Comparison of ENCODE assay signal across 8 cellular contexts in genomic region chrX:120213438-120214265, GRCh38. TPM values are rescaled to one million over a fixed set of nuclear protein-coding genes. Genes with fewer than 3 reads are reported as not detected.
DNase-seq lines count a peak whose midpoint lies in the region; ATAC-seq, FAIRE-seq and TF ChIP-seq lines count a peak whose summit lies in the region.

No MANE protein-coding gene starts in this region.

- H3K36me3 ChIP-seq in BJ (ENCODE audit: control insufficient read depth, insufficient read depth, low read length) = no peaks in the 10 kb centered on the region

- H3K4me3 Mint-ChIP-seq in activated T-helper 2 cell treated with anti-CD3 and anti-CD28 coated beads, Interferon-gamma antibody, Interleukin-2, Interleukin-4, amounts not matched to agents 10 μg/mL and 5 μg/mL and 100 μg/mL, durations not matched to agents 14 hours and 24 hours and 36 hours (ENCODE audit: low read depth) = no peak overlapping the region
- no peak overlapping the region for H3K4me3 Mint-ChIP-seq in osteocyte (ENCODE audit: unreplicated experiment)

- peak; percentile 93 for ATAC-seq in GM18907 (IDR thresholded peaks at IDR 0.05; ENCODE audit: unreplicated experiment)

- H3K4me1 Mint-ChIP-seq in activated T-helper 2 cell treated with anti-CD3 and anti-CD28 coated beads, Interferon-gamma antibody, Interleukin-2, Interleukin-4, amounts not matched to agents 10 μg/mL and 5 μg/mL and 100 μg/mL, durations not matched to agents 14 hours and 24 hours and 36 hours (ENCODE audit: low read depth) = peaks cover 8% of the 10 kb centered on the region
- H3K4me1 Mint-ChIP-seq in osteocyte (ENCODE audit: unreplicated experiment) = no peaks in the 10 kb centered on the region

- H3K9me3 Mint-ChIP-seq in activated T-helper 2 cell treated with anti-CD3 and anti-CD28 coated beads, Interferon-gamma antibody, Interleukin-2, Interleukin-4, amounts not matched to agents 10 μg/mL and 5 μg/mL and 100 μg/mL, durations not matched to agents 14 hours and 24 hours and 36 hours = no peaks in the 10 kb centered on the region
- peaks cover 8% of the 10 kb centered on the region for H3K9me3 Mint-ChIP-seq in osteocyte (ENCODE audit: unreplicated experiment)

- peak; percentile 81 for TF ChIP-seq CTCF in BJ (IDR thresholded peaks at IDR 0.05; ENCODE audit: insufficient read depth, low read depth, low read length)
- peak; percentile 70 for TF ChIP-seq CTCF in foreskin fibroblast (IDR thresholded peaks at IDR 0.05; ENCODE audit: low read depth, low read length)
- peak; percentile 75 for TF ChIP-seq CTCF in osteocyte (IDR thresholded peaks at IDR 0.05)

- FAIRE-seq in RCC 7860 (lab: Jason Lieb, UNC) (no peak), urothelium cell line (lab: Jason Lieb, UNC) (no peak)

- CTCF ChIA-PET in BJ (lab: Yijun Ruan, JAX) = interaction anchor here (0.5 to 2.6 kb wide), 14 partner anchors 9 to 697 kb away, joined by 3 to 19 read pairs (median 3); no protein-coding TSS in a partner anchor

- H3K4me3 ChIP-seq in BJ (ENCODE audit: low read depth, low read length) (no peak overlapping the region), foreskin fibroblast (ENCODE audit: low read depth in 1 of 2, low read length in 2 of 2) (no peak overlapping the region)

- H3K36me3 Mint-ChIP-seq in activated T-helper 2 cell treated with anti-CD3 and anti-CD28 coated beads, Interferon-gamma antibody, Interleukin-2, Interleukin-4, amounts not matched to agents 10 μg/mL and 5 μg/mL and 100 μg/mL, durations not matched to agents 14 hours and 24 hours and 36 hours (ENCODE audit: low read depth) = no peaks in the 10 kb centered on the region
- no peaks in the 10 kb centered on the region for H3K36me3 Mint-ChIP-seq in osteocyte (ENCODE audit: unreplicated experiment)

- peak; percentile 0 for DNase-seq in BJ (ENCODE audit: low read depth)
- DNase-seq in HT-29 (ENCODE audit: low spot score) = peak; percentile 80
- DNase-seq in RCC 7860 (ENCODE audit: low spot score) = peak; percentile 5
- peak; percentile 27 for DNase-seq in activated T-helper 2 cell treated with anti-CD3 and anti-CD28 coated beads, Interferon-gamma antibody, Interleukin-2, Interleukin-4, amounts not matched to agents 10 μg/mL and 5 μg/mL and 100 μg/mL, durations not matched to agents 14 hours and 24 hours and 36 hours (ENCODE audit: low spot score)
- DNase-seq in foreskin fibroblast = peak; percentile 36 to 75
- DNase-seq in osteocyte (ENCODE audit: extremely low spot score, unreplicated experiment) = no peak
- DNase-seq in urothelium cell line (ENCODE audit: low spot score) = peak; percentile 31

- POLR2A ChIA-PET in BJ (lab: Charles Lee) = no interaction called here

- no peak overlapping the region for H3K27ac Mint-ChIP-seq in activated T-helper 2 cell treated with anti-CD3 and anti-CD28 coated beads, Interferon-gamma antibody, Interleukin-2, Interleukin-4, amounts not matched to agents 10 μg/mL and 5 μg/mL and 100 μg/mL, durations not matched to agents 14 hours and 24 hours and 36 hours
- no peak overlapping the region for H3K27ac Mint-ChIP-seq in osteocyte (ENCODE audit: unreplicated experiment)

- H3K27me3 Mint-ChIP-seq in activated T-helper 2 cell treated with anti-CD3 and anti-CD28 coated beads, Interferon-gamma antibody, Interleukin-2, Interleukin-4, amounts not matched to agents 10 μg/mL and 5 μg/mL and 100 μg/mL, durations not matched to agents 14 hours and 24 hours and 36 hours (ENCODE audit: low read depth) = peaks cover 12% of the 10 kb centered on the region
- H3K27me3 Mint-ChIP-seq in osteocyte (ENCODE audit: unreplicated experiment) = peaks cover 3% of the 10 kb centered on the region

- no peaks in the 10 kb centered on the region for H3K27me3 ChIP-seq in BJ (ENCODE audit: control insufficient read depth, insufficient read depth, low read length)

- intact Hi-C loops in activated T-helper 2 cell treated with anti-CD3 and anti-CD28 coated beads, Interferon-gamma antibody, Interleukin-2, Interleukin-4, amounts not matched to agents 10 μg/mL and 5 μg/mL and 100 μg/mL, durations not matched to agents 14 hours and 24 hours and 36 hours (cut with micrococcal nuclease) = no loop called here

RNA-seq across cellular contexts. Expression of gene ZBTB33, which starts 37.0 kb away (rescaled TPM):
- 2.2 and 4.6 TPM in 2 replicates for polyA plus RNA-seq in BJ (2011; rRNA removed)
- polyA minus RNA-seq in BJ (2011; rRNA and poly(A)+ RNA removed) = 4.8 and 5.1 TPM in 2 replicates
- total RNA-seq in HT-29 (2014; rRNA removed; shearing (Covaris generic)) = 6.1 TPM in 2 replicates
- 13.3 and 13.4 TPM in 2 replicates for total RNA-seq in activated T-helper 2 cell treated with anti-CD3 and anti-CD28 coated beads, Interferon-gamma antibody, Interleukin-2, Interleukin-4, amounts not matched to agents 10 μg/mL and 5 μg/mL and 100 μg/mL, durations not matched to agents 14 hours and 24 hours and 36 hours
- 14.3 and 14.8 TPM in 2 replicates for total RNA-seq in osteocyte

RNA-seq across cellular contexts. Expression of gene RHOXF2, which starts 55.2 kb away (rescaled TPM):
- polyA plus RNA-seq in BJ (2011; rRNA removed) = not detected in 2 replicates
- not detected in 2 replicates for polyA minus RNA-seq in BJ (2011; rRNA and poly(A)+ RNA removed)
- total RNA-seq in HT-29 (2014; rRNA removed; shearing (Covaris generic)) = not detected in 2 replicates
- total RNA-seq in activated T-helper 2 cell treated with anti-CD3 and anti-CD28 coated beads, Interferon-gamma antibody, Interleukin-2, Interleukin-4, amounts not matched to agents 10 μg/mL and 5 μg/mL and 100 μg/mL, durations not matched to agents 14 hours and 24 hours and 36 hours = not detected in 2 replicates
- not detected in 2 replicates for total RNA-seq in osteocyte
